ENCODE assay signal across 8 cellular contexts in the genomic region with DNA sequence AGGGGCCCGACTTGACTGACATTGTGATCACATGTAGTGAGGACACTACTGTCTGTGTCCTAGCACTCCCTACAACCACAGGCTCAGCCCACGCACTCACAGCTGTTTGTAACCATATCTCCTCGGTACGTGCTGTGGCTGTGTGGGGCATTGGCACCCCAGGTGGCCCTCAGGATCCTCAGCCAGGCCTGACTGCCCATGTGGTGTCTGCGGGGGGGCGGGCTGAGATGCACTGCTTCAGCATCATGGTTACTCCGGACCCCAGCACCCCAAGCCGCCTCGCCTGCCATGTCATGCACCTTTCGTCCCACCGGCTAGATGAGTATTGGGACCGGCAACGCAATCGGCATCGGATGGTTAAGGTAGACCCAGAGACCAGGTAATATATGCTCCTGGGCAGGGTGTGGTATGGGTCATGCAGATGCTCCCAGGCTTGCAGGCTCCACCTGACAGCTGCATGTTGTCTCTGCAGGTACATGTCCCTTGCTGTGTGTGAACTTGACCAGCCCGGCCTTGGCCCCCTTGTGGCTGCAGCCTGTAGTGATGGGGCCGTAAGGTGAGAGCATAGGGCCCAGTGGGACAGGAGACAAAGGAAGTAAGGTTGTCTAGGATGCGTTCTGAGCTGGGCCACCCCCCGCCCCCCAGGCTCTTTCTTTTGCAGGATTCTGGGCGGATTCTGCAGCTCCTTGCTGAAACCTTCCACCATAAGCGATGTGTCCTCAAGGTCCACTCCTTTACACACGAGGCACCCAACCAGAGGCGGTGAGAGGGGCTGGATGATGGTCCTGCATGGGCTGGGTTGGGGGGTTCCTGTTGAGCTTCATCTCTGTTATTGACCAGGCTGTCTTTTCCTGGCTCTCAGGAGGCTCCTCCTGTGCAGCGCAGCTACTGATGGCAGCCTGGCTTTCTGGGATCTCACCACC. TPM values are rescaled to one million over a fixed set of nuclear protein-coding genes. Genes with fewer than 3 reads are reported as not detected.
A peak's percentile ranks its signal among the peaks of the same experiment; 100 is the strongest.
DNase-seq lines count a peak whose midpoint lies in the region; ATAC-seq and TF ChIP-seq lines count a peak whose summit lies in the region.

No MANE protein-coding gene starts in this region.

- no peaks in the 10 kb centered on the region for H3K9me3 ChIP-seq in HEK293 (ENCODE audit: control insufficient read depth, insufficient read depth, low read depth, low read length)

- TF ChIP-seq CTCF in HEK293 (tag by site-specific recombination; IDR thresholded peaks at IDR 0.05) (no peak), fibroblast of villous mesenchyme (IDR thresholded peaks at IDR 0.05; ENCODE audit: insufficient read depth, low read depth, low read length) (peak; percentile 68)

- H3K36me3 ChIP-seq in HEK293 (ENCODE audit: control insufficient read depth in 2 of 2, insufficient read depth in 1 of 2, low read length in 2 of 2) = peaks cover 3 to 63% of the 10 kb centered on the region in 2 experiments; a peak in 2 of 3 replicates

- no peak for ATAC-seq in GM18907 (IDR thresholded peaks at IDR 0.05; ENCODE audit: unreplicated experiment)
- ATAC-seq in HG03378 (IDR thresholded peaks at IDR 0.05; ENCODE audit: unreplicated experiment) = no peak

- H3K4me3 ChIP-seq in HEK293 (ENCODE audit: low read depth, low read length) (no peak overlapping the region), fibroblast of villous mesenchyme (ENCODE audit: low read depth, low read length) (no peak overlapping the region)

- POLR2A ChIA-PET in HEK293 (lab: Yijun Ruan, JAX) = interaction anchor here (1.2 to 1.6 kb wide), 2 partner anchors 17 to 27 kb away, joined by 3 to 10 read pairs; no protein-coding TSS in a partner anchor

- H3K27ac ChIP-seq in HEK293 (ENCODE audit: extremely low read depth, low read depth, low read length) = no peak overlapping the region; the same call in 1 of the 2 replicates
- no peak overlapping the region for H3K27ac ChIP-seq in caudate nucleus (ENCODE audit: low read depth, low read length)

- CTCF ChIA-PET in HEK293 (lab: Yijun Ruan, JAX) = interaction anchor here (0.5 to 2.6 kb wide), 7 partner anchors 8 to 42 kb away, joined by 3 to 12 read pairs (median 3); partner anchors contain the start of genes NDUFAF3 and P4HTM

- no peaks in the 10 kb centered on the region for H3K4me1 ChIP-seq in HEK293 (ENCODE audit: control insufficient read depth, insufficient read depth, low read length)

- DNase-seq in D341Med (ENCODE audit: low spot score) = peak; percentile 61
- DNase-seq in activated CD4-positive, CD25-positive, alpha-beta regulatory T cell (lab: John Stamatoyannopoulos, UW) = peak in 3 of 4 experiments; percentile 21 to 37 (median 36)
- peak; percentile 33 for DNase-seq in fibroblast of villous mesenchyme (ENCODE audit: low read depth)
- peak; percentile 68 for DNase-seq in stimulated activated CD4-positive, alpha-beta T cell treated with anti-CD3 and anti-CD28 coated beads, Interleukin-15, amount 100 ng/mL, for 24 hours
- no peak for DNase-seq in caudate nucleus (lab: John Stamatoyannopoulos, UW)

TF ChIP-seq in HEK293, 187 proteins besides CTCF, POLR2A, EP300 and RAD21:
- TF ChIP-seq BCL11B (tag by site-specific recombination; IDR thresholded peaks at IDR 0.05; ENCODE audit: low read depth) = no peak
- TF ChIP-seq GLIS2 (tag by site-specific recombination; IDR thresholded peaks at IDR 0.05) = peak; percentile 26; the same call in 1 of the 2 replicates
- TF ChIP-seq GLIS1 (tag by site-specific recombination; IDR thresholded peaks at IDR 0.05) = peak; percentile 71
- peak; percentile 30; the same call in 1 of the 2 replicates for TF ChIP-seq ZIC2 (tag by site-specific recombination; IDR thresholded peaks at IDR 0.05)
- no peak for TF ChIP-seq ZNF114 (tag by site-specific recombination; IDR thresholded peaks at IDR 0.05)
- no peak for TF ChIP-seq ZSCAN4 (tag by site-specific recombination; IDR thresholded peaks at IDR 0.05)
- TF ChIP-seq PBX3 (CRISPR knock-in tag; IDR thresholded peaks at IDR 0.05) = no peak
- TF ChIP-seq ZBTB48 (tag by site-specific recombination; IDR thresholded peaks at IDR 0.05) = no peak

RNA-seq across cellular contexts. Expression of gene DALRD3, which starts 4.4 kb away (rescaled TPM):
- 40.6 and 43.2 TPM in 2 replicates for total RNA-seq in fibroblast of villous mesenchyme

RNA-seq across cellular contexts. Expression of gene WDR6, which starts 6.8 kb away (rescaled TPM):
- total RNA-seq in fibroblast of villous mesenchyme = 75.6 and 77.3 TPM in 2 replicates

RNA-seq across cellular contexts. Expression of gene NDUFAF3, which starts 7.9 kb away (rescaled TPM):
- 39.3 and 48.3 TPM in 2 replicates for total RNA-seq in fibroblast of villous mesenchyme

RNA-seq across cellular contexts. Expression of gene IMPDH2, which starts 15.2 kb away (rescaled TPM):
- 225 and 260 TPM in 2 replicates for total RNA-seq in fibroblast of villous mesenchyme

RNA-seq across cellular contexts. Expression of gene P4HTM, which starts 24.0 kb away (rescaled TPM):
- total RNA-seq in fibroblast of villous mesenchyme = 23.8 and 26.8 TPM in 2 replicates

Comparison
In these comparisons a context has a peak if more than half of its experiments do, and no peak if none do; other contexts are left out.
1. DNase-seq: peak in D341Med (single experiment), activated CD4-positive, CD25-positive, alpha-beta regulatory T cell (3 of 4), fibroblast of villous mesenchyme (single experiment) and stimulated activated CD4-positive, alpha-beta T cell treated with anti-CD3 and anti-CD28 coated beads, Interleukin-15, amount 100 ng/mL, for 24 hours (single experiment); none in caudate nucleus (0 of 61).